Comparison of ENCODE assay signal across 2 cellular contexts in genomic region chr11:35798423-35798822, GRCh38.
TF ChIP-seq lines count a peak whose summit lies in the region.

No MANE protein-coding gene starts in this region.

TF ChIP-seq in SK-N-SH, 30 proteins besides CTCF, POLR2A, EP300 and RAD21 (continued from another document):
- TF ChIP-seq ZBTB33 (IDR thresholded peaks at IDR 0.05; ENCODE audit: borderline replicate concordance, low read depth) (no peak), USF1 (IDR thresholded peaks at IDR 0.05; ENCODE audit: borderline replicate concordance, low read depth) (no peak), JUND (IDR thresholded peaks at IDR 0.05) (peak; percentile 32)

TF ChIP-seq in SK-N-SH treated with all-trans-retinoic acid at 6 μM for 48 hours, 23 proteins besides CTCF, POLR2A, EP300 and RAD21 (continued from another document):
- TF ChIP-seq CREB5 (CRISPR knock-in tag; IDR thresholded peaks at IDR 0.05; ENCODE audit: low read depth) (no peak), PPARA (CRISPR knock-in tag; IDR thresholded peaks at IDR 0.05; ENCODE audit: borderline replicate concordance) (no peak), ZFP30 (CRISPR knock-in tag; IDR thresholded peaks at IDR 0.05) (no peak), POU6F1 (CRISPR knock-in tag; IDR thresholded peaks at IDR 0.05; ENCODE audit: borderline replicate concordance, low read depth) (no peak)
